In the genomic region with DNA sequence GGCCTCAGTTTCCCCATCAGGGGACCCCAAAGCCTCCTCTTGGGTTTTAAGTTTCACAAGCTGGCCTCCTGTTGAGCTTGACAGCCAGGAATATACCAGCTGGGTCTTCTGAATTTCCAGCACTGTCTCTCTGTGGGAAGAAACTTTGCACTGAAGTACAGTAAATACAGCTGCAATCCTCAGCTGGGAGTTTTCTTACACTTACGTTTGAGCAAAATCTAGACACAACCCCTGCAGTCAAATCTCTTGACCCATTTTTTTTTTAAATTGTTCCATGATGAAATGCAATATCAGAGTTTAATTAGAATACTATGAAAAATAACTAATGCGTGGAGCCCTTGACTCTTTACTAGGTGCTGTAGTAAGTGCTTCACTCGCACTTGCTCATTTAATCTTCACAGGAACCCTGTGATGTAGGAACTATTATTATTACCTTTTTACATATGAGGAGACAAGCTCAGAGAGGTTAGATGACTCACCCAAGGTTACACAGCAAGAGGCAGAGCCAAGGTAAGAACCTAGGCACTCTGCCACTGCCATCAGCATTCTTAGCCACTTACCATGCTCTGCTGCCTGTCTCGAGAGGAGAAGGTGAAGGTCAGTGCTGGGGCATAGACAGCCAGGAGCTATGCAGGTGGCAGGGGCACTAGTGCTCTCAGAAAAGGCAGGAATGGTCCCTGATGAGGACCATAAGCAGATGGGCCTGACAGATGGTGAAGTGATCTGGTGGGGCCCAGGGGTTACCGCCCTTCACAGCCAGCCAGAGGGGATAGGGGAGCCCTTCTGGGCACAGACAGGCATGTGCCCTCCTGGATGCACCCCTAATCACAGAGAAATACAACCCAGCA, we compare ENCODE assay signal across 14 cellular contexts. TPM values are rescaled to one million over a fixed set of nuclear protein-coding genes. Genes with fewer than 3 reads are reported as not detected.
DNase-seq lines count a peak whose midpoint lies in the region; ATAC-seq and TF ChIP-seq lines count a peak whose summit lies in the region.
"Had no signal": no experiment of that assay in that cellular context is flagged by ENCODE, and none has a peak within 500 bp of the region (broad histone marks: within the 10 kb centered on the region; RNA-seq: fewer than 3 reads in every experiment).

No MANE protein-coding gene starts in this region.

- dilution Hi-C loops in IMR-90 (cut with HindIII; ENCODE audit: low sequenced_read_pairs, unreplicated experiment) = no loop called here

- H3K36me3 ChIP-seq in IMR-90 (ENCODE audit: control insufficient read depth, insufficient read depth, low read length) (no peaks in the 10 kb centered on the region), ascending aorta (no peaks in the 10 kb centered on the region), spleen (peaks cover 0 to 8% (median 0%) of the 10 kb centered on the region in 6 donors), mesendoderm (ENCODE audit: control insufficient read depth, insufficient read depth, low read length) (no peaks in the 10 kb centered on the region)

- ATAC-seq in IMR-90 (ENCODE audit: low read depth) (no peak), right cardiac atrium (no peak), HG03095 (IDR thresholded peaks at IDR 0.05; ENCODE audit: unreplicated experiment) (no peak)

- H3K4ac ChIP-seq in IMR-90 (ENCODE audit: low read depth, low read length) = peak overlapping the region; percentile 58
- H3K4ac ChIP-seq in mesendoderm (ENCODE audit: low read depth, low read length) = no peak overlapping the region

- H2BK120ac ChIP-seq in IMR-90 (ENCODE audit: low read depth, low read length) (peak overlapping the region; percentile 77; the same call in 1 of the 2 replicates), mesendoderm (ENCODE audit: low read depth, low read length) (no peak overlapping the region)

- H3K79me1 ChIP-seq in IMR-90 (ENCODE audit: low read depth in 1 of 2, low read length in 2 of 2) (peaks cover 0 to 59% of the 10 kb centered on the region in 2 experiments; a peak in 2 of 4 replicates), mesendoderm (ENCODE audit: low read length) (no peaks in the 10 kb centered on the region)

- H3K4me3 ChIP-seq in IMR-90 (ENCODE audit: insufficient read depth, low read depth, low read length) (no peak overlapping the region), ascending aorta (no peak overlapping the region), right cardiac atrium (ENCODE audit: low read length) (no peak overlapping the region), spleen (no peak overlapping the region), mesendoderm (ENCODE audit: low read length) (no peak overlapping the region)

- H3K27ac ChIP-seq in IMR-90 (ENCODE audit: insufficient read depth, low read length) = peak overlapping the region; percentile 88
- H3K27ac ChIP-seq in ascending aorta = peak overlapping the region; percentile 85 to 94
- peak overlapping the region; percentile 85 for H3K27ac ChIP-seq in right cardiac atrium (ENCODE audit: low read length)
- H3K27ac ChIP-seq in spleen = peak overlapping the region; percentile 19 to 86 (median 76)
- H3K27ac ChIP-seq in mesendoderm (ENCODE audit: low read depth, low read length) = no peak overlapping the region

- H3K56ac ChIP-seq in IMR-90 (ENCODE audit: extremely low read depth, insufficient read depth, low read length) (no peak overlapping the region), mesendoderm (ENCODE audit: low read length) (no peak overlapping the region)

- H4K20me1 ChIP-seq in IMR-90 (ENCODE audit: insufficient read depth, low read length) = no peaks in the 10 kb centered on the region; the same call in 1 of the 2 replicates

- H3K9me3 ChIP-seq in IMR-90 (ENCODE audit: control insufficient read depth, insufficient read depth, low read length) (no peaks in the 10 kb centered on the region), ascending aorta (no peaks in the 10 kb centered on the region), right cardiac atrium (ENCODE audit: control insufficient read depth, low read length) (no peaks in the 10 kb centered on the region), spleen (no peaks in the 10 kb centered on the region)

- H3K27me3 ChIP-seq in IMR-90 (ENCODE audit: control insufficient read depth, insufficient read depth, low read length) (no peaks in the 10 kb centered on the region), ascending aorta (no peaks in the 10 kb centered on the region), right cardiac atrium (ENCODE audit: control insufficient read depth, insufficient read depth) (no peaks in the 10 kb centered on the region), spleen (replicated peaks in 1 of 7) (no peaks in the 10 kb centered on the region), mesendoderm (ENCODE audit: insufficient read depth, low read length, poor library complexity) (no peaks in the 10 kb centered on the region)

- H4K8ac ChIP-seq in IMR-90 (ENCODE audit: low read depth in 2 of 2, low read length in 2 of 2) (peak overlapping the region in 1 of 2 experiments; percentile 0; a peak in 1 of 4 replicates), mesendoderm (ENCODE audit: low read depth, low read length) (no peak overlapping the region)

- H3K9ac ChIP-seq in IMR-90 (ENCODE audit: low read depth, low read length) = no peak overlapping the region
- no peak overlapping the region for H3K9ac ChIP-seq in mesendoderm (ENCODE audit: low read length)

- H2AK9ac ChIP-seq in IMR-90 (replicated peaks; ENCODE audit: low read depth, low read length, poor library complexity) = peak overlapping the region; percentile 40

- H2BK15ac ChIP-seq in IMR-90 (ENCODE audit: low read depth, low read length) = 0 out of 3 replicates have a peak overlapping the region, but pooled peaks have one; percentile 8
- H2BK15ac ChIP-seq in mesendoderm (replicated peaks; ENCODE audit: low read depth) = no peak overlapping the region

- TF ChIP-seq POLR2A in IMR-90 (IDR thresholded peaks at IDR 0.05; ENCODE audit: low read depth, low read length) (no peak), spleen (IDR thresholded peaks at IDR 0.05) (no peak)

- DNase-seq in IMR-90 (peak; percentile 75), ascending aorta (ENCODE audit: low spot score in 2 of 2) (no peak), right cardiac atrium (peak; percentile 3 to 5 (median 4)), spleen (peak; percentile 37), GM13976 (ENCODE audit: low spot score) (no peak), NCI-H748 treated with DMSO at 0.1 percent for 48 hours (lab: John Stamatoyannopoulos, UW) (no peak), mesendoderm (no peak)
- DNase-seq: activated CD8-positive, alpha-beta memory T cell treated with anti-CD3 and anti-CD28 coated beads, Interleukin-2, amount 50 U/mL, for 4 hours; Calu3; KG1; naive B cell; stimulated activated CD4-positive, alpha-beta T cell treated with anti-CD3 and anti-CD28 coated beads, Interleukin-2, amount 100 ng/mL, for 24 hours; substantia nigra had no signal

- peak overlapping the region; percentile 60 for H4K91ac ChIP-seq in IMR-90 (ENCODE audit: insufficient read depth, low read depth, low read length)

- no peak overlapping the region for H3K4me2 ChIP-seq in IMR-90 (ENCODE audit: low read depth, low read length)
- H3K4me2 ChIP-seq in mesendoderm (ENCODE audit: low read length) = no peak overlapping the region

- CTCF ChIA-PET in IMR-90 (lab: Yijun Ruan, JAX) = no interaction called here

- H2AK5ac ChIP-seq in IMR-90 (ENCODE audit: low read depth, low read length) = peak overlapping the region; percentile 29; the same call in 1 of the 2 replicates
- H2AK5ac ChIP-seq in mesendoderm (ENCODE audit: low read length) = no peak overlapping the region

- peak overlapping the region; percentile 76 for H3K18ac ChIP-seq in IMR-90 (ENCODE audit: low read depth, low read length)
- no peak overlapping the region for H3K18ac ChIP-seq in mesendoderm (ENCODE audit: low read length)

- POLR2A ChIA-PET in IMR-90 (lab: Charles Lee; ENCODE audit: unreplicated experiment) = no interaction called here

- H3K14ac ChIP-seq in IMR-90 (replicated peaks; ENCODE audit: low read depth, low read length) = no peak overlapping the region

- intact Hi-C loops in IMR-90 (cut with micrococcal nuclease) (no loop called here), ascending aorta (cut with DNase I) (loop anchor here (2.0 to 5.0 kb wide), 4 partner anchors 81 to 353 kb away; a partner anchor contains a TSS), right cardiac atrium (cut with DNase I) (loop anchor here in 3 of 4 donors (5.0 to 10.0 kb wide), 3 partner anchors 48 to 125 kb away; a partner anchor contains a TSS), spleen (cut with DNase I; ENCODE audit: low total_unique reads) (loop anchor here (10.0 kb wide), 1 partner anchor 125 kb away; a partner anchor contains a TSS)

- WGBS in IMR-90 (ENCODE audit: extremely low coverage in 2 of 2, insufficient read length in 1 of 2), 2 experiments = no CpG with 5 or more reads among the region's 5 CpGs
- WGBS in right cardiac atrium = 58% methylated on average over 5 of the region's 5 CpGs
- WGBS in spleen, 5 donors = 68 to 87% (median 70%) methylated on average over 5 of the region's 5 CpGs
- WGBS in mesendoderm (ENCODE audit: extremely low coverage, insufficient coverage, low lambda C conversion rate) = no CpG with 5 or more reads among the region's 5 CpGs

- H3K23ac ChIP-seq in IMR-90 (ENCODE audit: low read depth, low read length) = no peak overlapping the region
- no peak overlapping the region for H3K23ac ChIP-seq in mesendoderm (ENCODE audit: low read length)

- no peak for TF ChIP-seq RAD21 in IMR-90 (IDR thresholded peaks at IDR 0.05; ENCODE audit: low read length)

- peak overlapping the region; percentile 59 for H2AFZ ChIP-seq in IMR-90 (replicated peaks; ENCODE audit: low read length, poor library complexity)

- no peaks in the 10 kb centered on the region for H3K79me2 ChIP-seq in mesendoderm (ENCODE audit: control insufficient read depth, insufficient read depth, low read length)

- H2BK5ac ChIP-seq in IMR-90 (ENCODE audit: low read depth, low read length, poor library complexity, severe bottlenecking) (peak overlapping the region; percentile 94), mesendoderm (ENCODE audit: low read length) (no peak overlapping the region)

- in situ Hi-C loops in IMR-90 (cut with MboI; ENCODE audit: low sequenced_read_pairs) = no loop called here
- in situ Hi-C loops in GM13976 (cut with MboI; ENCODE audit: low sequenced_read_pairs, unreplicated experiment) = no loop called here

- BruUV-seq in IMR-90 (replicated peaks; lab: Mats Ljungman, UMichigan) = no TSS peak

- peaks cover 31% of the 10 kb centered on the region for H3K9me1 ChIP-seq in IMR-90 (ENCODE audit: insufficient read depth, low read length)

- H3K4me1 ChIP-seq in IMR-90 (ENCODE audit: control insufficient read depth, insufficient read depth, low read length) (peaks cover 32% of the 10 kb centered on the region), ascending aorta (peaks cover 24 to 45% of the 10 kb centered on the region in 2 donors), right cardiac atrium (ENCODE audit: control insufficient read depth, insufficient read depth, low read length) (peaks cover 33% of the 10 kb centered on the region), spleen (peaks cover 24 to 91% (median 66%) of the 10 kb centered on the region in 6 donors), mesendoderm (ENCODE audit: control insufficient read depth, low read depth, low read length) (no peaks in the 10 kb centered on the region)

- TF ChIP-seq CTCF in IMR-90 (conservative IDR thresholded peaks at IDR 0.05; ENCODE audit: low read depth, low read length) (no peak), ascending aorta (IDR thresholded peaks at IDR 0.05) (no peak), spleen (IDR thresholded peaks at IDR 0.05 in 8 of 11, conservative IDR thresholded peaks at IDR 0.05 in 3 of 11) (no peak), GM13976 (IDR thresholded peaks at IDR 0.05; ENCODE audit: borderline replicate concordance, control extremely low read depth, extremely low read depth, insufficient read depth, missing control alignments) (no peak)

- H2BK20ac ChIP-seq in IMR-90 (ENCODE audit: low read depth, low read length) = no peak overlapping the region

- H4K5ac ChIP-seq in IMR-90 (ENCODE audit: low read depth, low read length) (no peak overlapping the region; the same call in 1 of the 2 replicates), mesendoderm (ENCODE audit: low read length) (no peak overlapping the region)

RNA-seq across cellular contexts. Expression of a gene that starts 26.6 kb away (rescaled TPM):
- total RNA-seq in IMR-90 (2012; rRNA removed) (3.2 and 3.3 TPM in 2 replicates), ascending aorta (61.7 TPM), right cardiac atrium (10 to 100 TPM; 20.2 to 47.1 (median 34.1) TPM), spleen (100 to 1,000 TPM in 6 of 7 donors, 10 to 100 TPM in 1; 91.9 to 172 (median 152) TPM)
- polyA plus RNA-seq in IMR-90 (2012; rRNA removed) (23.0 and 25.3 TPM in 2 replicates), right cardiac atrium (38.2 TPM), spleen (100 to 1,000 TPM in 2 of 3 donors, 10 to 100 TPM in 1; 57.9 to 156 (median 138) TPM)
- polyA plus RNA-seq in IMR-90 (2012; cell fraction: cytosol; rRNA removed) = 18.6 and 29.2 TPM in 2 replicates
- polyA plus RNA-seq in IMR-90 (2012; cell fraction: nucleus; rRNA removed; ENCODE audit: low replicate concordance) = 139 and 305 TPM in 2 replicates
- polyA plus RNA-seq in mesendoderm (2013, experiment 1 of 2) = 1.5 TPM
- 1.1 TPM for polyA plus RNA-seq in mesendoderm (2013, experiment 2 of 2)

Comparison
In these comparisons a context has a peak if more than half of its experiments do, and no peak if none do; other contexts are left out.
1. DNase-seq: peak in IMR-90 (single experiment), right cardiac atrium (3 of 3) and spleen (single experiment); none in ascending aorta (0 of 2), GM13976 (single experiment), NCI-H748 treated with DMSO at 0.1 percent for 48 hours (single experiment) and mesendoderm (single experiment).